ENCODE assay signal across 8 cellular contexts in the genomic region with DNA sequence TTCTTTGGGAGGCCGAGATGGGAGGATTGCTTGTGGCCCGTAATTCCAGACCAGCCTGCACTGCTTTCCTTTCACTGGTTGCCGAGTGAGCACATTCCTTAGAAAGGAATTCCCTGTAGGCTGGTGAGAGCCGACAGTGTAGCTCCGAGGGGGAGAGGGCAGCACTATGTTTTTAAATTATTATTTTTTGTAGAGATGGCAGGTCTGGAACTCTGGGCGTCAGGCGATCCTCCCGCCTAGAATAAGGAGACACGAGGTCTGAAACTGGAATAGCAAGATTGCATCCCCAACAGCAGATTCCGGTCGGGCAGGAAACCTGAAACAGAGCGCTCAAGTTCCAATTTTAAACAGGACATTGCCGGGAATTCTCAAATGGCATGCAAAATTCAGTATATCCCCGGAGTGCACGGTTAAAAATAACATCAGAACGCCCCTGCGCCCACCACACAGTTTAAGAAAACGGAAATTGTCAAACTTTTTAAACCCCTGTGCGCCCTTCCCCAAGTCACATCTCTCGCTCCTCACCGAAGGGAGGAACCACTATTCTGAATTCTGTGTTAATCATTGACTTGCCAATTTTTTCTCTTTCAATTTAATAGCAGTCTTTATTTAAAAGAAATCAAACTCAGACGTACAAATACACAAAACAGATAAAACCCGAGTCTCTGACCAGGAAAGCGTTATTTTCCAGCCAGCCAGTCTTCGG. TPM values are rescaled to one million over a fixed set of nuclear protein-coding genes. Genes with fewer than 3 reads are reported as not detected.
DNase-seq lines count a peak whose midpoint lies in the region; ATAC-seq and TF ChIP-seq lines count a peak whose summit lies in the region.

No MANE protein-coding gene starts in this region.

- H3K27me3 ChIP-seq in PC-9 (ENCODE audit: insufficient read depth, low read depth) (no peaks in the 10 kb centered on the region), heart left ventricle (no peaks in the 10 kb centered on the region), parathyroid adenoma (ENCODE audit: control insufficient read depth, insufficient read depth, low read length) (no peaks in the 10 kb centered on the region)

- H3F3A ChIP-seq in PC-9 (ENCODE audit: insufficient read depth, low read depth) = peaks cover 19% of the 10 kb centered on the region; the same call in 1 of the 2 replicates

- H3K36me3 Mint-ChIP-seq in activated naive CD4-positive, alpha-beta T cell treated with anti-CD3 and anti-CD28 coated beads, Interleukin-2, amount 50 U/mL, for 72 hours = no peaks in the 10 kb centered on the region

- peak; percentile 88 for TF ChIP-seq CTCF in PC-9 (conservative IDR thresholded peaks at IDR 0.05)
- peak in 4 of 12 donors; percentile 82 to 88 (median 85) for TF ChIP-seq CTCF in heart left ventricle (IDR thresholded peaks at IDR 0.05)
- TF ChIP-seq CTCF in parathyroid adenoma (IDR thresholded peaks at IDR 0.05) = no peak

- H3K9me3 ChIP-seq in PC-9 (ENCODE audit: insufficient read depth, low read depth) (no peaks in the 10 kb centered on the region), heart left ventricle (no peaks in the 10 kb centered on the region), parathyroid adenoma (ENCODE audit: control insufficient read depth, low read length) (no peaks in the 10 kb centered on the region)

- H3K9me2 ChIP-seq in PC-9 (ENCODE audit: insufficient read depth) = no peaks in the 10 kb centered on the region

- H3K9me3 Mint-ChIP-seq in activated naive CD4-positive, alpha-beta T cell treated with anti-CD3 and anti-CD28 coated beads, Interleukin-2, amount 50 U/mL, for 72 hours = no peaks in the 10 kb centered on the region

- POLR2A ChIA-PET in PC-9 (lab: Charles Lee; ENCODE audit: unreplicated experiment) = interaction anchor here (0.5 to 1.0 kb wide), 5 partner anchors 77 to 529 kb away, joined by 3 to 12 read pairs (median 5); no protein-coding TSS in a partner anchor

- H3K36me3 ChIP-seq in PC-9 (ENCODE audit: low read depth) (no peaks in the 10 kb centered on the region), heart left ventricle (no peaks in the 10 kb centered on the region), parathyroid adenoma (ENCODE audit: control insufficient read depth, insufficient read depth, low read length) (no peaks in the 10 kb centered on the region)

- WGBS in heart left ventricle, 4 donors = 1% methylated on average over 25 of the region's 25 CpGs

- H3K27ac Mint-ChIP-seq in activated naive CD4-positive, alpha-beta T cell treated with anti-CD3 and anti-CD28 coated beads, Interleukin-2, amount 50 U/mL, for 72 hours = peak overlapping the region; percentile 100

- no TSS peak for BruUV-seq in PC-9 (replicated peaks; lab: Mats Ljungman, UMichigan)

- H3K4me2 ChIP-seq in PC-9 (peak overlapping the region; percentile 77), parathyroid adenoma (ENCODE audit: low read length) (peak overlapping the region; percentile 72)

- no peaks in the 10 kb centered on the region for H4K20me1 ChIP-seq in PC-9 (ENCODE audit: insufficient read depth)

- intact Hi-C loops in PC-9 (cut with micrococcal nuclease; ENCODE audit: unreplicated experiment) = loop anchor here (1.0 to 2.0 kb wide), 4 partner anchors 8 to 271 kb away; a partner anchor contains a TSS
- intact Hi-C loops in heart left ventricle (cut with DNase I) = loop anchor here in 1 of 10 donors (2.0 kb wide), 1 partner anchor 119 kb away; a partner anchor contains a TSS

- CTCF ChIA-PET in PC-9 (lab: Charles Lee) = interaction anchor here (0.6 kb wide), 1 partner anchor 118 kb away, joined by 9 read pairs; a partner anchor contains a TSS

- H3K9ac ChIP-seq in parathyroid adenoma = no peak overlapping the region

- peak overlapping the region; percentile 95 for H3K27ac ChIP-seq in PC-9
- H3K27ac ChIP-seq in heart left ventricle = peak overlapping the region; percentile 77 to 94 (median 91)
- peak overlapping the region; percentile 92 for H3K27ac ChIP-seq in parathyroid adenoma

- no peak for TF ChIP-seq POLR2A in GM18505 (IDR thresholded peaks at IDR 0.05; ENCODE audit: borderline replicate concordance, extremely low read depth, insufficient read depth, insufficient read length)
- no peak for TF ChIP-seq POLR2A in heart left ventricle (IDR thresholded peaks at IDR 0.05)

- H3K79me2 ChIP-seq in PC-9 (ENCODE audit: low read depth) (no peaks in the 10 kb centered on the region), parathyroid adenoma (no peaks in the 10 kb centered on the region)

- ATAC-seq in GM18505 (IDR thresholded peaks at IDR 0.05; ENCODE audit: unreplicated experiment) (peak; percentile 4), HG03432 (IDR thresholded peaks at IDR 0.05; ENCODE audit: unreplicated experiment) (peak; percentile 3), heart left ventricle (peak; percentile 52 to 71 (median 64)), GM21786 (IDR thresholded peaks at IDR 0.05; ENCODE audit: unreplicated experiment) (no peak)
- ATAC-seq in activated naive CD4-positive, alpha-beta T cell treated with anti-CD3 and anti-CD28 coated beads, Interleukin-2, amount 50 U/mL, for 72 hours = peak in 1 of 2 donors; percentile 3

- H2AFZ ChIP-seq in PC-9 (peak overlapping the region; percentile 84), parathyroid adenoma (peak overlapping the region; percentile 80)

- DNase-seq in PC-9 (peak; percentile 61 to 63), heart left ventricle (peak; percentile 40 to 81 (median 71)), T1000 (lab: John Stamatoyannopoulos, UW) (no peak)
- no peak for DNase-seq in activated naive CD4-positive, alpha-beta T cell treated with anti-CD3 and anti-CD28 coated beads, Interleukin-2, amount 50 U/mL, for 72 hours (ENCODE audit: low spot score in 2 of 2)

- H3K4me1 ChIP-seq in PC-9 (replicated peaks; ENCODE audit: insufficient read depth) = peaks cover 9% of the 10 kb centered on the region; the same call in 1 of the 2 replicates
- peaks cover 0 to 15% (median 11%) of the 10 kb centered on the region in 12 donors for H3K4me1 ChIP-seq in heart left ventricle
- H3K4me1 ChIP-seq in parathyroid adenoma = no peaks in the 10 kb centered on the region

- H3K4me3 ChIP-seq in PC-9 = peak overlapping the region; percentile 57
- peak overlapping the region; percentile 30 to 74 (median 56) for H3K4me3 ChIP-seq in heart left ventricle
- peak overlapping the region; percentile 71 for H3K4me3 ChIP-seq in parathyroid adenoma (ENCODE audit: low read depth, low read length)

RNA-seq across cellular contexts. Expression of a gene that starts 0.6 kb away (rescaled TPM):
- total RNA-seq in PC-9 (2021) (not detected in 2 replicates), heart left ventricle (10 to 100 TPM in 2 of 9 donors, not detected in 7; 18.6 to 30.4 TPM)
- not detected for total RNA-seq in activated naive CD4-positive, alpha-beta T cell treated with anti-CD3 and anti-CD28 coated beads, Interleukin-2, amount 50 U/mL, for 72 hours
- polyA plus RNA-seq in heart left ventricle = not detected

RNA-seq across cellular contexts. Expression of a gene that starts 8.0 kb away (rescaled TPM):
- not detected in 2 replicates for total RNA-seq in PC-9 (2021)
- total RNA-seq in activated naive CD4-positive, alpha-beta T cell treated with anti-CD3 and anti-CD28 coated beads, Interleukin-2, amount 50 U/mL, for 72 hours = not detected
- total RNA-seq in heart left ventricle = not detected
- polyA plus RNA-seq in heart left ventricle = not detected

RNA-seq across cellular contexts. Expression of a gene that starts 17.2 kb away (rescaled TPM):
- total RNA-seq in PC-9 (2021) (12.3 TPM in 2 replicates), heart left ventricle (1 to 10 TPM; 2.7 to 7.0 (median 4.8) TPM)
- 10 to 100 TPM; 12.1 to 24.7 TPM for total RNA-seq in activated naive CD4-positive, alpha-beta T cell treated with anti-CD3 and anti-CD28 coated beads, Interleukin-2, amount 50 U/mL, for 72 hours
- 1 to 10 TPM; 3.0 to 4.8 TPM for polyA plus RNA-seq in heart left ventricle

Comparison
In these comparisons a context has a peak if more than half of its experiments do, and no peak if none do; other contexts are left out.
1. DNase-seq: peak in PC-9 (2 of 2) and heart left ventricle (5 of 5); none in activated naive CD4-positive, alpha-beta T cell treated with anti-CD3 and anti-CD28 coated beads, Interleukin-2, amount 50 U/mL, for 72 hours (0 of 2) and T1000 (single experiment).
2. Peak in every context shown above with its lines, with median percentiles within 50 percentile points of each other: H3K27ac ChIP-seq and H3K4me3 ChIP-seq.